In genomic region chr12:29255061-29255460, GRCh38 we compare ENCODE assay signal across 21 cellular contexts.
A peak's percentile ranks its signal among the peaks of the same experiment; 100 is the strongest.
DNase-seq lines count a peak whose midpoint lies in the region; ATAC-seq and TF ChIP-seq lines count a peak whose summit lies in the region.
"Had no signal": no experiment of that assay in that cellular context is flagged by ENCODE, and none has a peak within 500 bp of the region (broad histone marks: within the 10 kb centered on the region; RNA-seq: fewer than 3 reads in every experiment).

No MANE protein-coding gene starts in this region.

- no peaks in the 10 kb centered on the region for H3K27me3 ChIP-seq in SK-N-SH (ENCODE audit: insufficient read depth)
- no peaks in the 10 kb centered on the region for H3K27me3 ChIP-seq in gastrocnemius medialis
- H3K27me3 ChIP-seq: BLaER1, thyroid gland had no signal

- H3K4me1 ChIP-seq in SK-N-SH (ENCODE audit: control insufficient read depth in 1 of 2, insufficient read depth in 2 of 2, low read depth in 1 of 2, low read length in 1 of 2), result peaks cover 0 to 5% of the 10 kb centered on the region in 2 experiments; a peak in 2 of 4 replicates
- H3K4me1 ChIP-seq in gastrocnemius medialis, result peaks cover 0 to 5% of the 10 kb centered on the region in 2 donors
- H3K4me1 ChIP-seq: BLaER1, thyroid gland had no signal

- no peaks in the 10 kb centered on the region for H3K36me3 ChIP-seq in SK-N-SH (replicated peaks in 1 of 2; ENCODE audit: control insufficient read depth in 1 of 2, insufficient read depth in 2 of 2, low read length in 1 of 2)
- no peaks in the 10 kb centered on the region for H3K36me3 ChIP-seq in gastrocnemius medialis
- H3K36me3 ChIP-seq: thyroid gland had no signal

- H2AFZ ChIP-seq in SK-N-SH (ENCODE audit: low read depth), result no peak overlapping the region

- H4K20me1 ChIP-seq in SK-N-SH (ENCODE audit: insufficient read depth), result no peaks in the 10 kb centered on the region
- H4K20me1 ChIP-seq: BLaER1 had no signal

- CTCF ChIA-PET in SK-N-SH (lab: Yijun Ruan, JAX), result no interaction called here

- no peaks in the 10 kb centered on the region for H3K9me2 ChIP-seq in SK-N-SH

- in situ Hi-C loops in gastrocnemius medialis (cut with MboI; ENCODE audit: low sequenced_read_pairs in 4 of 4), result no loop called here
- in situ Hi-C loops in GM13977 (cut with MboI; ENCODE audit: low pct_unique_long_range_greater_than_20kb, low sequenced_read_pairs, unreplicated experiment), result no loop called here

- TF ChIP-seq POLR2A in gastrocnemius medialis (IDR thresholded peaks at IDR 0.05), result no peak

- ATAC-seq in SK-N-SH treated with all-trans-retinoic acid at 6 μM for 48 hours (no peak), esophagus mucosa (peak; percentile 26), gastrocnemius medialis (peak; percentile 51 to 54), HG02642 (IDR thresholded peaks at IDR 0.05; ENCODE audit: poor library complexity, unreplicated experiment) (no peak), HG02840 (IDR thresholded peaks at IDR 0.05; ENCODE audit: low FRiP score, unreplicated experiment) (no peak)
- ATAC-seq: stimulated activated memory B cell treated with anti-CD40 and anti-IgM and Interleukin-4, amounts not matched to agents 10 μg/mL and 1 μg/mL and 100 μg/mL, for 72 hours had no signal

- no peak for TF ChIP-seq CTCF in SK-N-SH (IDR thresholded peaks at IDR 0.05)
- TF ChIP-seq CTCF in gastrocnemius medialis (IDR thresholded peaks at IDR 0.05 in 4 of 5, conservative IDR thresholded peaks at IDR 0.05 in 1 of 5), result no peak
- no peak for TF ChIP-seq CTCF in GM13977 (IDR thresholded peaks at IDR 0.05; ENCODE audit: extremely low read depth, insufficient read depth, missing control alignments)

- no peak overlapping the region for H3K4me3 ChIP-seq in SK-N-SH (ENCODE audit: low read depth in 2 of 2, low read length in 1 of 2)
- H3K4me3 ChIP-seq in gastrocnemius medialis, result no peak overlapping the region
- H3K4me3 ChIP-seq: BLaER1, thyroid gland had no signal

- intact Hi-C loops in gastrocnemius medialis (cut with DNase I; ENCODE audit: low total_unique reads), result no loop called here

- H3K79me2 ChIP-seq in SK-N-SH (ENCODE audit: insufficient read depth), result no peaks in the 10 kb centered on the region

- no peak overlapping the region for H3K4me2 ChIP-seq in SK-N-SH
- H3K4me2 ChIP-seq: BLaER1 had no signal

- H3K9me3 ChIP-seq in SK-N-SH (no peaks in the 10 kb centered on the region), gastrocnemius medialis (no peaks in the 10 kb centered on the region)
- H3K9me3 ChIP-seq: thyroid gland had no signal

- POLR2A ChIA-PET in SK-N-SH (lab: Yijun Ruan, JAX), result no interaction called here

- no peaks in the 10 kb centered on the region for H3F3A ChIP-seq in SK-N-SH (replicated peaks; ENCODE audit: insufficient read depth)

- no peak for TF ChIP-seq EP300 in SK-N-SH (IDR thresholded peaks at IDR 0.05; ENCODE audit: borderline replicate concordance in 1 of 2, low read depth in 1 of 2, low read length in 1 of 2)

- peak; percentile 4 for DNase-seq in SK-N-SH
- DNase-seq in OCI-M1 (lab: John Stamatoyannopoulos, UW), result peak; percentile 90
- no peak for DNase-seq in gastrocnemius medialis
- no peak for DNase-seq in GM13977 (ENCODE audit: low spot score)
- DNase-seq: 8988T; activated CD8-positive, alpha-beta memory T cell treated with anti-CD3 and anti-CD28 coated beads, Interleukin-2, amount 50 U/mL, for 4 hours; activated effector memory CD4-positive, alpha-beta T cell treated with Interleukin-2 at 50 U/mL for 16 hours; caudate nucleus; DMS153; effector CD4-positive, alpha-beta T cell; head of caudate nucleus; mesendoderm; NCI-H1694 treated with DMSO at 0.1 percent for 48 hours; NK-92 treated with Interleukin-12 subunit alpha and Interleukin-12 subunit beta, amount 100 ng/mL, for 24 hours; thyroid gland had no signal

- no peak overlapping the region for H3K9ac ChIP-seq in SK-N-SH
- H3K9ac ChIP-seq: BLaER1 had no signal

- TF ChIP-seq RAD21 in SK-N-SH (IDR thresholded peaks at IDR 0.05; ENCODE audit: low read length), result no peak

- no peak overlapping the region for H3K27ac ChIP-seq in SK-N-SH (ENCODE audit: low read depth in 2 of 2, low read length in 1 of 2)
- no peak overlapping the region for H3K27ac ChIP-seq in gastrocnemius medialis
- H3K27ac ChIP-seq: BLaER1, thyroid gland had no signal

TF ChIP-seq in SK-N-SH, 30 proteins besides CTCF, POLR2A, EP300 and RAD21:
- TF ChIP-seq TAF1 (IDR thresholded peaks at IDR 0.05; ENCODE audit: borderline replicate concordance, low read depth, low read length), result no peak
- TF ChIP-seq NFIC (IDR thresholded peaks at IDR 0.05; ENCODE audit: borderline replicate concordance), result no peak
- TF ChIP-seq GATA2 (CRISPR knock-in tag; IDR thresholded peaks at IDR 0.05), result no peak

TF ChIP-seq in SK-N-SH treated with all-trans-retinoic acid at 6 μM for 48 hours, 23 proteins besides CTCF, POLR2A, EP300 and RAD21:
- TF ChIP-seq ZFP3 (CRISPR knock-in tag; IDR thresholded peaks at IDR 0.05), result no peak
- TF ChIP-seq, protein P1, sequence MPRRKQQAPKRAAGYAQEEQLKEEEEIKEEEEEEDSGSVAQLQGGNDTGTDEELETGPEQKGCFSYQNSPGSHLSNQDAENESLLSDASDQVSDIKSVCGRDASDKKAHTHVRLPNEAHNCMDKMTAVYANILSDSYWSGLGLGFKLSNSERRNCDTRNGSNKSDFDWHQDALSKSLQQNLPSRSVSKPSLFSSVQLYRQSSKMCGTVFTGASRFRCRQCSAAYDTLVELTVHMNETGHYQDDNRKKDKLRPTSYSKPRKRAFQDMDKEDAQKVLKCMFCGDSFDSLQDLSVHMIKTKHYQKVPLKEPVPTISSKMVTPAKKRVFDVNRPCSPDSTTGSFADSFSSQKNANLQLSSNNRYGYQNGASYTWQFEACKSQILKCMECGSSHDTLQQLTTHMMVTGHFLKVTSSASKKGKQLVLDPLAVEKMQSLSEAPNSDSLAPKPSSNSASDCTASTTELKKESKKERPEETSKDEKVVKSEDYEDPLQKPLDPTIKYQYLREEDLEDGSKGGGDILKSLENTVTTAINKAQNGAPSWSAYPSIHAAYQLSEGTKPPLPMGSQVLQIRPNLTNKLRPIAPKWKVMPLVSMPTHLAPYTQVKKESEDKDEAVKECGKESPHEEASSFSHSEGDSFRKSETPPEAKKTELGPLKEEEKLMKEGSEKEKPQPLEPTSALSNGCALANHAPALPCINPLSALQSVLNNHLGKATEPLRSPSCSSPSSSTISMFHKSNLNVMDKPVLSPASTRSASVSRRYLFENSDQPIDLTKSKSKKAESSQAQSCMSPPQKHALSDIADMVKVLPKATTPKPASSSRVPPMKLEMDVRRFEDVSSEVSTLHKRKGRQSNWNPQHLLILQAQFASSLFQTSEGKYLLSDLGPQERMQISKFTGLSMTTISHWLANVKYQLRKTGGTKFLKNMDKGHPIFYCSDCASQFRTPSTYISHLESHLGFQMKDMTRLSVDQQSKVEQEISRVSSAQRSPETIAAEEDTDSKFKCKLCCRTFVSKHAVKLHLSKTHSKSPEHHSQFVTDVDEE (CRISPR knock-in tag; IDR thresholded peaks at IDR 0.05), result no peak
- TF ChIP-seq TCF4 (CRISPR knock-in tag; IDR thresholded peaks at IDR 0.05; ENCODE audit: borderline replicate concordance), result no peak
- no peak for TF ChIP-seq PPARA (CRISPR knock-in tag; IDR thresholded peaks at IDR 0.05; ENCODE audit: borderline replicate concordance)
- no peak for TF ChIP-seq ZNF565 (CRISPR knock-in tag; conservative IDR thresholded peaks at IDR 0.05; ENCODE audit: low read depth)
- TF ChIP-seq OSR1 (CRISPR knock-in tag; IDR thresholded peaks at IDR 0.05), result no peak
- no peak for TF ChIP-seq ZFP30 (CRISPR knock-in tag; IDR thresholded peaks at IDR 0.05)
- TF ChIP-seq, protein P2, sequence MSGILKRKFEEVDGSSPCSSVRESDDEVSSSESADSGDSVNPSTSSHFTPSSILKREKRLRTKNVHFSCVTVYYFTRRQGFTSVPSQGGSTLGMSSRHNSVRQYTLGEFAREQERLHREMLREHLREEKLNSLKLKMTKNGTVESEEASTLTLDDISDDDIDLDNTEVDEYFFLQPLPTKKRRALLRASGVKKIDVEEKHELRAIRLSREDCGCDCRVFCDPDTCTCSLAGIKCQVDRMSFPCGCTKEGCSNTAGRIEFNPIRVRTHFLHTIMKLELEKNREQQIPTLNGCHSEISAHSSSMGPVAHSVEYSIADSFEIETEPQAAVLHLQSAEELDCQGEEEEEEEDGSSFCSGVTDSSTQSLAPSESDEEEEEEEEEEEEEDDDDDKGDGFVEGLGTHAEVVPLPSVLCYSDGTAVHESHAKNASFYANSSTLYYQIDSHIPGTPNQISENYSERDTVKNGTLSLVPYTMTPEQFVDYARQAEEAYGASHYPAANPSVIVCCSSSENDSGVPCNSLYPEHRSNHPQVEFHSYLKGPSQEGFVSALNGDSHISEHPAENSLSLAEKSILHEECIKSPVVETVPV (CRISPR knock-in tag; IDR thresholded peaks at IDR 0.05), result no peak
- TF ChIP-seq RARB (CRISPR knock-in tag; IDR thresholded peaks at IDR 0.05), result no peak
- no peak for TF ChIP-seq POU6F1 (CRISPR knock-in tag; IDR thresholded peaks at IDR 0.05; ENCODE audit: borderline replicate concordance, low read depth)
TF ChIP-seq in SK-N-SH treated with all-trans-retinoic acid at 6 μM for 48 hours: peak in this region for 0.

Comparison
In these comparisons a context has a peak if more than half of its experiments do, and no peak if none do; other contexts are left out.
1. DNase-seq: peak in SK-N-SH (single experiment) and OCI-M1 (single experiment); none in gastrocnemius medialis (0 of 2) and GM13977 (single experiment).
2. ATAC-seq: peak in esophagus mucosa (single experiment) and gastrocnemius medialis (2 of 2); none in SK-N-SH treated with all-trans-retinoic acid at 6 μM for 48 hours (single experiment), HG02642 (single experiment) and HG02840 (single experiment).